In genomic region chr1:157992031-157992568, GRCh38 we compare ENCODE assay signal across 8 cellular contexts. TPM values are rescaled to one million over a fixed set of nuclear protein-coding genes. Genes with fewer than 3 reads are reported as not detected.
DNase-seq lines count a peak whose midpoint lies in the region; ATAC-seq and TF ChIP-seq lines count a peak whose summit lies in the region.

No MANE protein-coding gene starts in this region.

- no peak overlapping the region for H2BK15ac ChIP-seq in mesenchymal stem cell (ENCODE audit: low read depth, poor library complexity, severe bottlenecking)

- H3K4ac ChIP-seq in mesenchymal stem cell (ENCODE audit: low read depth in 1 of 2, low read length in 2 of 2): no peak overlapping the region

- no peak for ATAC-seq in activated CD4-positive, CD25-positive, alpha-beta regulatory T cell treated with anti-CD3 and anti-CD28 coated beads, Interleukin-2, amount 50 U/mL, for 24 hours
- ATAC-seq in WTC11: peak; percentile 45
- peak; percentile 36 for ATAC-seq in effector memory CD8-positive, alpha-beta T cell (replicated peaks)
- peak; percentile 67 to 75 for ATAC-seq in stimulated activated naive B cell treated with anti-CD40 and anti-IgM and Interleukin-4, amounts not matched to agents 10 μg/mL and 1 μg/mL and 100 μg/mL, for 72 hours (replicated peaks)

- H3K4me1 ChIP-seq in mesenchymal stem cell (ENCODE audit: control insufficient read depth, insufficient read depth, low read depth, low read length): peaks cover 18% of the 10 kb centered on the region

- H3K9me3 Mint-ChIP-seq in WTC11: no peaks in the 10 kb centered on the region
- no peaks in the 10 kb centered on the region for H3K9me3 Mint-ChIP-seq in effector memory CD8-positive, alpha-beta T cell
- H3K9me3 Mint-ChIP-seq in stimulated activated naive B cell treated with anti-CD40 and anti-IgM and Interleukin-4, amounts not matched to agents 10 μg/mL and 1 μg/mL and 100 μg/mL, for 72 hours: no peaks in the 10 kb centered on the region

- H3K79me1 ChIP-seq in mesenchymal stem cell (replicated peaks; ENCODE audit: low read length, poor library complexity, severe bottlenecking): peaks cover 2% of the 10 kb centered on the region

- H3K9me3 ChIP-seq in mesenchymal stem cell (ENCODE audit: control insufficient read depth, low read length): no peaks in the 10 kb centered on the region

- peak overlapping the region in 1 of 2 experiments; percentile 73 for H2BK12ac ChIP-seq in mesenchymal stem cell (ENCODE audit: low read length in 2 of 2)

- H3K27me3 ChIP-seq in mesenchymal stem cell (ENCODE audit: control insufficient read depth in 1 of 2, insufficient read depth in 1 of 2, low read length in 2 of 2): no peaks in the 10 kb centered on the region

- peak overlapping the region; percentile 97 for H3K9ac ChIP-seq in mesenchymal stem cell (ENCODE audit: low read length)

- peak overlapping the region; percentile 10 to 41 for H3K18ac ChIP-seq in mesenchymal stem cell (ENCODE audit: low read depth in 1 of 2, low read length in 2 of 2)

- POLR2A ChIA-PET in WTC11 (lab: Charles Lee): interaction anchor here (0.6 to 1.3 kb wide), 6 partner anchors 11 to 104 kb away, joined by 3 to 7 read pairs (median 4); no protein-coding TSS in a partner anchor

- H3K4me2 ChIP-seq in mesenchymal stem cell (ENCODE audit: low read length, poor library complexity, severe bottlenecking): no peak overlapping the region

- H3K4me3 Mint-ChIP-seq in WTC11: peak overlapping the region; percentile 90
- no peak overlapping the region for H3K4me3 Mint-ChIP-seq in effector memory CD8-positive, alpha-beta T cell
- peak overlapping the region; percentile 5 to 38 for H3K4me3 Mint-ChIP-seq in stimulated activated naive B cell treated with anti-CD40 and anti-IgM and Interleukin-4, amounts not matched to agents 10 μg/mL and 1 μg/mL and 100 μg/mL, for 72 hours

- CTCF ChIA-PET in WTC11 (lab: Charles Lee): interaction anchor here (0.6 to 10.3 kb wide), 48 partner anchors 8 to 212 kb away, joined by 3 to 475 read pairs (median 8); no protein-coding TSS in a partner anchor

- peak; percentile 49 for DNase-seq in activated CD4-positive, CD25-positive, alpha-beta regulatory T cell treated with anti-CD3 and anti-CD28 coated beads, Interleukin-2, amount 50 U/mL, for 72 hours
- DNase-seq in NCI-H187 (lab: John Stamatoyannopoulos, UW): peak; percentile 33 to 61
- peak; percentile 77 for DNase-seq in WTC11 (ENCODE audit: low spot score)
- DNase-seq in effector memory CD8-positive, alpha-beta T cell: peak; percentile 4 to 26 (median 6)
- peak; percentile 76 for DNase-seq in mesenchymal stem cell
- peak; percentile 20 for DNase-seq in stimulated activated naive B cell treated with anti-CD40 and anti-IgM and Interleukin-4, amounts not matched to agents 10 μg/mL and 1 μg/mL and 100 μg/mL, for 72 hours
- no peak for DNase-seq in HPDE6-E6E7 (ENCODE audit: extremely low spot score)

- H4K8ac ChIP-seq in mesenchymal stem cell (ENCODE audit: low read length): no peak overlapping the region

- H3K36me3 Mint-ChIP-seq in WTC11: no peaks in the 10 kb centered on the region
- peaks cover 2% of the 10 kb centered on the region for H3K36me3 Mint-ChIP-seq in effector memory CD8-positive, alpha-beta T cell (ENCODE audit: insufficient read depth)
- no peaks in the 10 kb centered on the region for H3K36me3 Mint-ChIP-seq in stimulated activated naive B cell treated with anti-CD40 and anti-IgM and Interleukin-4, amounts not matched to agents 10 μg/mL and 1 μg/mL and 100 μg/mL, for 72 hours

- peaks cover 2 to 9% of the 10 kb centered on the region in 2 experiments for H3K36me3 ChIP-seq in mesenchymal stem cell (ENCODE audit: control insufficient read depth in 1 of 2, insufficient read depth in 2 of 2, low read depth in 1 of 2, low read length in 2 of 2)

- H3K23ac ChIP-seq in mesenchymal stem cell (ENCODE audit: low read length in 2 of 2): no peak overlapping the region

- TF ChIP-seq CTCF in WTC11 (IDR thresholded peaks at IDR 0.05): peak; percentile 81

- peak overlapping the region; percentile 58 for H4K91ac ChIP-seq in mesenchymal stem cell (ENCODE audit: low read length)

- H2AK5ac ChIP-seq in mesenchymal stem cell (ENCODE audit: low read length, severe bottlenecking): peak overlapping the region; percentile 33

- H2BK120ac ChIP-seq in mesenchymal stem cell (ENCODE audit: low read depth, low read length): peak overlapping the region; percentile 9

- 5% methylated on average over 7 of the region's 7 CpGs for WGBS in mesenchymal stem cell

- H3K14ac ChIP-seq in mesenchymal stem cell (ENCODE audit: low read length in 2 of 2): no peak overlapping the region

- peaks cover 5% of the 10 kb centered on the region; the same call in 1 of the 2 replicates for H3K27me3 Mint-ChIP-seq in WTC11 (ENCODE audit: low read depth)
- peaks cover 60 to 75% of the 10 kb centered on the region in 2 donors for H3K27me3 Mint-ChIP-seq in effector memory CD8-positive, alpha-beta T cell
- H3K27me3 Mint-ChIP-seq in stimulated activated naive B cell treated with anti-CD40 and anti-IgM and Interleukin-4, amounts not matched to agents 10 μg/mL and 1 μg/mL and 100 μg/mL, for 72 hours: peaks cover 50 to 51% of the 10 kb centered on the region in 2 donors

- H3K27ac Mint-ChIP-seq in WTC11: no peak overlapping the region
- H3K27ac Mint-ChIP-seq in effector memory CD8-positive, alpha-beta T cell: no peak overlapping the region
- no peak overlapping the region for H3K27ac Mint-ChIP-seq in stimulated activated naive B cell treated with anti-CD40 and anti-IgM and Interleukin-4, amounts not matched to agents 10 μg/mL and 1 μg/mL and 100 μg/mL, for 72 hours

- peaks cover 37% of the 10 kb centered on the region for H3K4me1 Mint-ChIP-seq in WTC11
- peaks cover 2 to 5% of the 10 kb centered on the region in 2 donors for H3K4me1 Mint-ChIP-seq in effector memory CD8-positive, alpha-beta T cell (ENCODE audit: low read depth in 2 of 2)
- H3K4me1 Mint-ChIP-seq in stimulated activated naive B cell treated with anti-CD40 and anti-IgM and Interleukin-4, amounts not matched to agents 10 μg/mL and 1 μg/mL and 100 μg/mL, for 72 hours: peaks cover 10 to 14% of the 10 kb centered on the region in 2 donors

- H3K4me3 ChIP-seq in mesenchymal stem cell (ENCODE audit: insufficient read depth in 1 of 2, low read depth in 1 of 2, low read length in 2 of 2): peak overlapping the region in 1 of 2 experiments; percentile 96

- peak overlapping the region; percentile 74 for H3K27ac ChIP-seq in mesenchymal stem cell (ENCODE audit: low read length, poor library complexity, severe bottlenecking)

- H2AFZ ChIP-seq in mesenchymal stem cell (ENCODE audit: low read depth, low read length): no peak overlapping the region

- H2BK5ac ChIP-seq in mesenchymal stem cell (ENCODE audit: low read depth, low read length, poor library complexity, severe bottlenecking): peak overlapping the region; percentile 19

TF ChIP-seq in WTC11, 78 proteins besides CTCF, POLR2A, EP300 and RAD21 (continues in another document):
- 0 out of 2 replicates have a peak, but pooled peaks have one; percentile 10 for TF ChIP-seq SP1 (CRISPR knock-in tag; conservative IDR thresholded peaks at IDR 0.05)
- TF ChIP-seq ZNF317 (CRISPR knock-in tag; IDR thresholded peaks at IDR 0.05; ENCODE audit: borderline replicate concordance, low read depth): no peak
- TF ChIP-seq JUN (CRISPR knock-in tag; IDR thresholded peaks at IDR 0.05): no peak
- no peak for TF ChIP-seq CREB1 (CRISPR knock-in tag; IDR thresholded peaks at IDR 0.05)
- TF ChIP-seq GRHL2 (CRISPR knock-in tag; IDR thresholded peaks at IDR 0.05; ENCODE audit: insufficient replicate concordance, severe bottlenecking): no peak
- TF ChIP-seq NR2C2 (CRISPR knock-in tag; IDR thresholded peaks at IDR 0.05): no peak
- peak; percentile 75 for TF ChIP-seq PRDM15 (CRISPR knock-in tag; IDR thresholded peaks at IDR 0.05)
- TF ChIP-seq ERG (CRISPR knock-in tag; IDR thresholded peaks at IDR 0.05): 0 out of 2 replicates have a peak, but pooled peaks have one; percentile 37
- 0 out of 2 replicates have a peak, but pooled peaks have one; percentile 30 for TF ChIP-seq ETV6 (CRISPR knock-in tag; IDR thresholded peaks at IDR 0.05)

RNA-seq across cellular contexts. Expression of gene KIRREL1, which starts 1.3 kb away (rescaled TPM):
- 32.8 to 42.4 TPM (median 32.9 TPM) in 3 replicates for total RNA-seq in WTC11 (2021)
- polyA plus RNA-seq in mesenchymal stem cell (2013, experiment 1 of 2): 133 TPM
- polyA plus RNA-seq in mesenchymal stem cell (2013, experiment 2 of 2): 130 TPM

Comparison
In these comparisons a context has a peak if more than half of its experiments do, and no peak if none do; other contexts are left out.
1. ATAC-seq: peak in WTC11 (single experiment), effector memory CD8-positive, alpha-beta T cell (single experiment) and stimulated activated naive B cell treated with anti-CD40 and anti-IgM and Interleukin-4, amounts not matched to agents 10 μg/mL and 1 μg/mL and 100 μg/mL, for 72 hours (2 of 2); none in activated CD4-positive, CD25-positive, alpha-beta regulatory T cell treated with anti-CD3 and anti-CD28 coated beads, Interleukin-2, amount 50 U/mL, for 24 hours (0 of 2).
2. H3K4me3 Mint-ChIP-seq: peak in WTC11 (single experiment) and stimulated activated naive B cell treated with anti-CD40 and anti-IgM and Interleukin-4, amounts not matched to agents 10 μg/mL and 1 μg/mL and 100 μg/mL, for 72 hours (2 of 2); none in effector memory CD8-positive, alpha-beta T cell (0 of 2).